In the genomic region with DNA sequence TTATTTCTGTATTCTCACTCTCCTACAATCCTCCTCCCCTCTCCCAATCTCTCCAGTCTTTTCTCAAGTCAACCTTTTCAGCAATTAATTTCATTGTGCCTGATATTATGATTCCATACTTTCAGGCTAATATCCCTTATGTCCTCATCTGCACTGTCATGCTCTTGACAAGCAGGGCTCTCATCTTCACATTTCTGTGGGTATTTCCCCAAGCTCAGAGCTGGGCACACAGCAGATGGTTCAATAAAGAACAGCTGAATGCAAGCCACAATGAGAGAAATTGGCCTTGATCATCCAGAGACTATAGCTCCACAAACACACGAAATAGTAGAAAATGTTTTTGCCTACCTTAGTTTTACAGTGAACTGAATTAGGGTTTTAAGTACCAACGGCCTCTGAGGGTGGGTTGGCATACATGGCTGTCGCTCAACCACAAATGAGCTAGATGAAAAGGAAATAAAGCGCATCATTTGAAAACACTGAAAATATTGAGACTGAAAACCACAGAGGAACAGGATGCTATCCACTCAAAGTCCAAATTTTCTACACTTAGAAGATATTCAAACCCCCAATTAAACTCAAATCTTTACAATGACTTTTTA, we compare ENCODE assay signal across 19 cellular contexts. TPM values are rescaled to one million over a fixed set of nuclear protein-coding genes. Genes with fewer than 3 reads are reported as not detected.
DNase-seq lines count a peak whose midpoint lies in the region; ATAC-seq, FAIRE-seq and TF ChIP-seq lines count a peak whose summit lies in the region.
"Had no signal": no experiment of that assay in that cellular context is flagged by ENCODE, and none has a peak within 500 bp of the region (broad histone marks: within the 10 kb centered on the region; RNA-seq: fewer than 3 reads in every experiment).

No MANE protein-coding gene starts in this region.

- peak overlapping the region; percentile 61 for H3K4me2 ChIP-seq in DND-41 (ENCODE audit: insufficient read depth, low read length)
- no peak overlapping the region for H3K4me2 ChIP-seq in neural progenitor cell

- H3K27me3 Mint-ChIP-seq in CD4-positive, alpha-beta memory T cell: no peaks in the 10 kb centered on the region
- no peaks in the 10 kb centered on the region for H3K27me3 Mint-ChIP-seq in activated CD8-positive, alpha-beta T cell treated with anti-CD3 and anti-CD28 coated beads, Interleukin-2, amount 10 ng/mL, durations not matched to agents 7 days and 5 days (ENCODE audit: low read depth)
- H3K27me3 Mint-ChIP-seq in immature natural killer cell (ENCODE audit: low read depth in 3 of 3) (peaks cover 0 to 3% (median 3%) of the 10 kb centered on the region in 3 donors), neural progenitor cell (ENCODE audit: insufficient read depth, low read depth) (no peaks in the 10 kb centered on the region)

- H3K9ac ChIP-seq in DND-41 (ENCODE audit: low read depth, low read length) (peak overlapping the region; percentile 66), neural progenitor cell (no peak overlapping the region)

- intact Hi-C loops in CD4-positive, alpha-beta memory T cell (cut with micrococcal nuclease): loop anchor here (10.0 kb wide), 1 partner anchor 53 kb away; no protein-coding TSS in a partner anchor

- peaks cover 79% of the 10 kb centered on the region for H3K4me1 ChIP-seq in CD4-positive, alpha-beta memory T cell (ENCODE audit: insufficient read depth, low read length)
- peaks cover 75% of the 10 kb centered on the region for H3K4me1 ChIP-seq in DND-41 (ENCODE audit: insufficient read depth, low read length)
- peaks cover 0 to 8% (median 1%) of the 10 kb centered on the region in 3 donors for H3K4me1 ChIP-seq in gastroesophageal sphincter
- no peaks in the 10 kb centered on the region for H3K4me1 ChIP-seq in neural progenitor cell
- H3K4me1 ChIP-seq: breast epithelium, SJSA1 had no signal

- FAIRE-seq in frontal cortex (lab: Jason Lieb, UNC): no peak
- FAIRE-seq: H54, urothelium cell line had no signal

- WGBS in gastroesophageal sphincter (ENCODE audit: low coverage in 1 of 2), 2 donors: 86 to 94% methylated on average over 4 of the region's 4 CpGs

- H3K4me3 ChIP-seq in CD4-positive, alpha-beta memory T cell (ENCODE audit: low read length in 2 of 2): no peak overlapping the region
- peak overlapping the region in 1 of 2 experiments; percentile 50; a peak in 2 of 4 replicates for H3K4me3 ChIP-seq in DND-41 (ENCODE audit: low read depth in 1 of 2, low read length in 2 of 2)
- no peak overlapping the region for H3K4me3 ChIP-seq in gastroesophageal sphincter
- H3K4me3 ChIP-seq in neural progenitor cell: no peak overlapping the region
- H3K4me3 ChIP-seq: breast epithelium, heart right ventricle, SJSA1 had no signal

- CTCF ChIA-PET in CD4-positive, alpha-beta memory T cell (lab: Charles Lee; ENCODE audit: partially characterized antibody): interaction anchor here (0.9 to 7.1 kb wide), 12 partner anchors 9 to 98 kb away, joined by 3 to 98 read pairs (median 6); partner anchors contain the start of gene STAT4
- CTCF ChIA-PET in activated CD8-positive, alpha-beta T cell treated with anti-CD3 and anti-CD28 coated beads, Interleukin-2, amount 10 ng/mL, durations not matched to agents 7 days and 5 days (lab: Charles Lee): interaction anchor here (0.8 to 23.8 kb wide), 7 partner anchors 9 to 97 kb away, joined by 3 to 1116 read pairs (median 5); partner anchors contain the start of gene STAT4

- TF ChIP-seq CTCF in DND-41 (IDR thresholded peaks at IDR 0.05; ENCODE audit: borderline replicate concordance, extremely low read depth, low read length, poor library complexity, severe bottlenecking) (no peak), gastroesophageal sphincter (IDR thresholded peaks at IDR 0.05) (no peak), neural progenitor cell (IDR thresholded peaks at IDR 0.05) (no peak)

- POLR2A ChIA-PET in CD4-positive, alpha-beta memory T cell (lab: Charles Lee; ENCODE audit: partially characterized antibody): interaction anchor here (0.8 to 8.3 kb wide), 15 partner anchors 9 to 615 kb away, joined by 3 to 91 read pairs (median 4); partner anchors contain the start of gene STAT4
- POLR2A ChIA-PET in activated CD8-positive, alpha-beta T cell treated with anti-CD3 and anti-CD28 coated beads, Interleukin-2, amount 10 ng/mL, durations not matched to agents 7 days and 5 days (lab: Charles Lee): interaction anchor here (0.6 to 7.7 kb wide), 16 partner anchors 8 to 616 kb away, joined by 3 to 165 read pairs (median 7); partner anchors contain the start of genes NABP1, STAT1 and STAT4

- H2AFZ ChIP-seq in DND-41 (ENCODE audit: low read depth, low read length): peak overlapping the region; percentile 64
- H2AFZ ChIP-seq in neural progenitor cell (replicated peaks): no peak overlapping the region

- no peaks in the 10 kb centered on the region for H3K9me3 ChIP-seq in CD4-positive, alpha-beta memory T cell (ENCODE audit: control insufficient read depth in 1 of 2, low read length in 2 of 2)
- H3K9me3 ChIP-seq in DND-41 (ENCODE audit: insufficient read depth, low read length, severe bottlenecking): no peaks in the 10 kb centered on the region
- no peaks in the 10 kb centered on the region for H3K9me3 ChIP-seq in gastroesophageal sphincter
- H3K9me3 ChIP-seq in neural progenitor cell (ENCODE audit: low read depth): no peaks in the 10 kb centered on the region
- H3K9me3 ChIP-seq: breast epithelium, heart right ventricle, SJSA1 had no signal

- no peaks in the 10 kb centered on the region for H3K9me3 Mint-ChIP-seq in CD4-positive, alpha-beta memory T cell
- H3K9me3 Mint-ChIP-seq in activated CD8-positive, alpha-beta T cell treated with anti-CD3 and anti-CD28 coated beads, Interleukin-2, amount 10 ng/mL, durations not matched to agents 7 days and 5 days (ENCODE audit: insufficient read depth): no peaks in the 10 kb centered on the region
- H3K9me3 Mint-ChIP-seq in immature natural killer cell (no peaks in the 10 kb centered on the region), neural progenitor cell (no peaks in the 10 kb centered on the region)
- H3K9me3 Mint-ChIP-seq: activated B cell treated with CpG ODN at 0.5 μM for 24 hours had no signal

- peak overlapping the region in 7 of 8 donors; percentile 14 to 84 (median 54) for H3K4me3 Mint-ChIP-seq in CD4-positive, alpha-beta memory T cell
- peak overlapping the region; percentile 60 for H3K4me3 Mint-ChIP-seq in activated CD8-positive, alpha-beta T cell treated with anti-CD3 and anti-CD28 coated beads, Interleukin-2, amount 10 ng/mL, durations not matched to agents 7 days and 5 days
- H3K4me3 Mint-ChIP-seq in immature natural killer cell: peak overlapping the region; percentile 43 to 78 (median 66)
- no peak overlapping the region for H3K4me3 Mint-ChIP-seq in neural progenitor cell
- H3K4me3 Mint-ChIP-seq: activated B cell treated with CpG ODN at 0.5 μM for 24 hours had no signal

- TF ChIP-seq POLR2A in gastroesophageal sphincter (IDR thresholded peaks at IDR 0.05): no peak

- H3K36me3 Mint-ChIP-seq in CD4-positive, alpha-beta memory T cell: peaks cover 39 to 49% of the 10 kb centered on the region in 2 donors
- peaks cover 79% of the 10 kb centered on the region for H3K36me3 Mint-ChIP-seq in activated CD8-positive, alpha-beta T cell treated with anti-CD3 and anti-CD28 coated beads, Interleukin-2, amount 10 ng/mL, durations not matched to agents 7 days and 5 days (ENCODE audit: low read depth)
- H3K36me3 Mint-ChIP-seq in immature natural killer cell (peaks cover 32 to 48% (median 34%) of the 10 kb centered on the region in 3 donors), neural progenitor cell (no peaks in the 10 kb centered on the region)

- peak overlapping the region; percentile 86 to 99 (median 96) for H3K27ac Mint-ChIP-seq in CD4-positive, alpha-beta memory T cell
- peak overlapping the region; percentile 92 for H3K27ac Mint-ChIP-seq in activated CD8-positive, alpha-beta T cell treated with anti-CD3 and anti-CD28 coated beads, Interleukin-2, amount 10 ng/mL, durations not matched to agents 7 days and 5 days
- H3K27ac Mint-ChIP-seq in immature natural killer cell (peak overlapping the region; percentile 90 to 99 (median 95)), neural progenitor cell (no peak overlapping the region)
- H3K27ac Mint-ChIP-seq: activated B cell treated with CpG ODN at 0.5 μM for 24 hours had no signal

- ATAC-seq in DND-41 (ENCODE audit: insufficient read depth, low read depth): peak; percentile 77
- peak; percentile 45 for ATAC-seq in activated CD8-positive, alpha-beta T cell treated with anti-CD3 and anti-CD28 coated beads, Interleukin-2, amount 10 ng/mL, durations not matched to agents 7 days and 5 days
- no peak for ATAC-seq in GM19467 (IDR thresholded peaks at IDR 0.05; ENCODE audit: unreplicated experiment)
- no peak for ATAC-seq in gastroesophageal sphincter
- ATAC-seq: heart right ventricle had no signal

- H3K36me3 ChIP-seq in CD4-positive, alpha-beta memory T cell (ENCODE audit: insufficient read depth, low read length): peaks cover 4% of the 10 kb centered on the region
- peaks cover 12% of the 10 kb centered on the region; the same call in 1 of the 2 replicates for H3K36me3 ChIP-seq in DND-41 (ENCODE audit: insufficient read depth, low read length)
- H3K36me3 ChIP-seq in gastroesophageal sphincter: no peaks in the 10 kb centered on the region
- no peaks in the 10 kb centered on the region for H3K36me3 ChIP-seq in neural progenitor cell
- H3K36me3 ChIP-seq: breast epithelium, SJSA1 had no signal

- TF ChIP-seq EP300 in gastroesophageal sphincter (IDR thresholded peaks at IDR 0.05): no peak

- no peaks in the 10 kb centered on the region for H3F3A ChIP-seq in neural progenitor cell (ENCODE audit: low read depth)

- peak overlapping the region; percentile 45 for H3K27ac ChIP-seq in CD4-positive, alpha-beta memory T cell (ENCODE audit: low read depth, low read length)
- peak overlapping the region; percentile 99 for H3K27ac ChIP-seq in DND-41 (ENCODE audit: low read length)
- no peak overlapping the region for H3K27ac ChIP-seq in gastroesophageal sphincter
- H3K27ac ChIP-seq in neural progenitor cell: no peak overlapping the region
- H3K27ac ChIP-seq: breast epithelium, SJSA1 had no signal

- H4K20me1 ChIP-seq in DND-41 (ENCODE audit: insufficient read depth, low read length) (no peaks in the 10 kb centered on the region), neural progenitor cell (ENCODE audit: low read depth) (no peaks in the 10 kb centered on the region)

- H3K4me1 Mint-ChIP-seq in CD4-positive, alpha-beta memory T cell: peaks cover 53 to 72% (median 61%) of the 10 kb centered on the region in 4 donors
- H3K4me1 Mint-ChIP-seq in activated CD8-positive, alpha-beta T cell treated with anti-CD3 and anti-CD28 coated beads, Interleukin-2, amount 10 ng/mL, durations not matched to agents 7 days and 5 days (ENCODE audit: low read depth): peaks cover 63% of the 10 kb centered on the region
- peaks cover 73 to 84% of the 10 kb centered on the region in 2 donors for H3K4me1 Mint-ChIP-seq in immature natural killer cell
- peaks cover 2% of the 10 kb centered on the region for H3K4me1 Mint-ChIP-seq in neural progenitor cell
- H3K4me1 Mint-ChIP-seq: activated B cell treated with CpG ODN at 0.5 μM for 24 hours had no signal

- H3K79me2 ChIP-seq in DND-41 (ENCODE audit: insufficient read depth, low read length) (peaks cover 33% of the 10 kb centered on the region), neural progenitor cell (ENCODE audit: low read depth) (no peaks in the 10 kb centered on the region)

- no peaks in the 10 kb centered on the region for H3K27me3 ChIP-seq in CD4-positive, alpha-beta memory T cell (ENCODE audit: insufficient read depth, low read length)
- H3K27me3 ChIP-seq in DND-41 (ENCODE audit: insufficient read depth, low read length, poor library complexity): no peaks in the 10 kb centered on the region
- H3K27me3 ChIP-seq in gastroesophageal sphincter: no peaks in the 10 kb centered on the region
- no peaks in the 10 kb centered on the region for H3K27me3 ChIP-seq in neural progenitor cell
- H3K27me3 ChIP-seq: breast epithelium, heart right ventricle, SJSA1 had no signal

- DNase-seq in CD4-positive, alpha-beta memory T cell: peak; percentile 43 to 62 (median 59)
- DNase-seq in DND-41 (peak; percentile 77), immature natural killer cell (peak; percentile 30 to 50 (median 44)), frontal cortex (ENCODE audit: low spot score in 2 of 2) (no peak), neural progenitor cell (ENCODE audit: low spot score) (no peak)
- DNase-seq in activated CD8-positive, alpha-beta T cell treated with anti-CD3 and anti-CD28 coated beads, Interleukin-2, amount 10 ng/mL, durations not matched to agents 7 days and 5 days: peak; percentile 65
- DNase-seq: activated B cell treated with CpG ODN at 0.5 μM for 24 hours; cortex of kidney; heart right ventricle; KG1; NCI-H187 treated with DMSO at 0.1 percent for 48 hours; NCI-H2227 treated with DMSO at 0.1 percent for 48 hours; stimulated activated CD4-positive, alpha-beta T cell treated with anti-CD3 and anti-CD28 coated beads, Interleukin-12 subunit alpha, Interleukin-12 subunit beta, amount 100 ng/mL, for 4 hours had no signal

RNA-seq across cellular contexts. Expression of gene STAT1, which starts 47.5 kb away (rescaled TPM):
- 100 to 1,000 TPM; 130 TPM for total RNA-seq in CD4-positive, alpha-beta memory T cell
- 100 to 1,000 TPM; 221 to 230 TPM for polyA plus RNA-seq in CD4-positive, alpha-beta memory T cell
- total RNA-seq in activated CD8-positive, alpha-beta T cell treated with anti-CD3 and anti-CD28 coated beads, Interleukin-2, amount 10 ng/mL, durations not matched to agents 7 days and 5 days: 100 to 1,000 TPM; 472 to 473 TPM
- 100 to 1,000 TPM in 1 of 3 donors, 10 to 100 TPM in 2; 79.4 to 121 (median 99.4) TPM for polyA plus RNA-seq in immature natural killer cell
- 20.8 TPM for total RNA-seq in frontal cortex
- 10 to 100 TPM; 47.0 to 59.9 (median 53.5) TPM for total RNA-seq in gastroesophageal sphincter
- 52.5 and 61.7 TPM in 2 replicates for total RNA-seq in neural progenitor cell (ENCODE audit: low replicate concordance)

Comparison
In these comparisons a context has a peak if more than half of its experiments do, and no peak if none do; other contexts are left out.
1. DNase-seq: peak in CD4-positive, alpha-beta memory T cell (5 of 5), DND-41 (single experiment), activated CD8-positive, alpha-beta T cell treated with anti-CD3 and anti-CD28 coated beads, Interleukin-2, amount 10 ng/mL, durations not matched to agents 7 days and 5 days (single experiment) and immature natural killer cell (3 of 3); none in frontal cortex (0 of 2) and neural progenitor cell (single experiment).
2. H3K27ac ChIP-seq: peak in CD4-positive, alpha-beta memory T cell (single experiment) and DND-41 (single experiment); none in gastroesophageal sphincter (0 of 4) and neural progenitor cell (single experiment).
3. ATAC-seq: peak in DND-41 (single experiment) and activated CD8-positive, alpha-beta T cell treated with anti-CD3 and anti-CD28 coated beads, Interleukin-2, amount 10 ng/mL, durations not matched to agents 7 days and 5 days (single experiment); none in GM19467 (single experiment) and gastroesophageal sphincter (single experiment).